ENCODE assay signal across 1 cellular context in genomic region chr17:39150795-39151679, GRCh38.
TF ChIP-seq lines count a peak whose summit lies in the region.

TSS of gene PLXDC1 (minus strand) at chr17:39151637. CDS start at chr17:39151437, 200 bp downstream.

TF ChIP-seq in GM23338, 12 proteins besides CTCF, POLR2A, EP300 and RAD21 (continued from another document):
- TF ChIP-seq ZNF462 (CRISPR knock-in tag; IDR thresholded peaks at IDR 0.05) (no peak), CREB1 (CRISPR knock-in tag; IDR thresholded peaks at IDR 0.05; ENCODE audit: low read depth) (no peak), STAT1 (IDR thresholded peaks at IDR 0.05; ENCODE audit: unreplicated experiment) (no peak), EZH2 (IDR thresholded peaks at IDR 0.05; ENCODE audit: low read depth, unreplicated experiment) (no peak)
TF ChIP-seq in GM23338: peak in this region for 0.
